ENCODE assay signal across 15 cellular contexts in the genomic region with DNA sequence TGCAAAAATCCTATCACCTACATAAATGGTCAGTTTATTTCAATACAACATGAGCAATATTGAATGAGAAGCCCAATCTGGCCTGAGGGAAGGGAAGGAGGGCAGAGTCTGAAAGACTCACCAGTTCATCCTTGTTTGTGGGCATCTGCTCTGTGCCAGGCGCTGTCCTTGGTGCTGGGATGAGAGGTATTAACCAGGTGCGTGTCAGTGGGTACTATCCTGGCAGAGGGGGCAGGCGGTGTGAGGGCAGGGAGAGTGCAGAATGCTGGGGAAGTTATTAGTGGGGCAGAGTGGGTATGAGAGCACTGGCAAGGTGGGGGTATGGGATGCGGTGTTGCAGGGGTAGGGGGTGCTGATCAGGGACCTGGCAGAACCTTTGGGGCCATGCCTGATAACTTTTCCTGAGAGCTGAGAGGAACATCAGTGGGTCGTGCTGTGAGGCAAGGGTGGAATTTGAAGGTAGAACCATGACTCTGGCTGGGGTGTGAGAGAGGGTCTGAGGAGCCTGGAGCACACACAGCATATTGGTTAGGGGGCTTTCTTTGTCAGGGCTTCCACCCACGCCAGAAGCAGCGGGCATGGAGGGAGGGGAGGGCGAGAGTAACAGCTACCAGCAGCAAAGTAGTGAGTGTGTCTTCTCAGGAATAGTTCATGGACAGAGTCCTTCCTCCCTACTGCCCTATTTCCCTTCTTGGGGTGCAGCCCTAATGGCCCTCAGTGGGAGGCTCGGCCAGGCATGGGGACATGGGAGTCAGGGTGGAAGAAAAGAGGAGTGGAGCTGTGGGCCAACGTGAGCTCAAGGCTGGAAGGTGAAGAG.
DNase-seq lines count a peak whose midpoint lies in the region; ATAC-seq, FAIRE-seq and TF ChIP-seq lines count a peak whose summit lies in the region.
"Had no signal": no experiment of that assay in that cellular context is flagged by ENCODE, and none has a peak within 500 bp of the region (broad histone marks: within the 10 kb centered on the region; RNA-seq: fewer than 3 reads in every experiment).

No MANE protein-coding gene starts in this region.

- no peak overlapping the region for H3K9ac ChIP-seq in HepG2 (ENCODE audit: insufficient read depth, low read depth, low read length)

- H3K27me3 ChIP-seq in HepG2 (ENCODE audit: control insufficient read depth in 1 of 2, insufficient read depth in 2 of 2, low read length in 2 of 2): peaks cover 6 to 40% of the 10 kb centered on the region in 2 experiments; a peak in 4 of 5 replicates
- H3K27me3 ChIP-seq: MG63, tibial artery had no signal

- WGBS in HepG2 (ENCODE audit: low lambda C conversion rate): 16% methylated on average over 10 of the region's 10 CpGs

- CTCF ChIA-PET in HepG2 (lab: Yijun Ruan, JAX; ENCODE audit: low intra/inter-chr PET ratio, low total read pairs): no interaction called here

- POLR2A ChIA-PET in HepG2 (lab: Yijun Ruan, JAX): no interaction called here

- TF ChIP-seq EP300 in HepG2 (IDR thresholded peaks at IDR 0.05; ENCODE audit: low read depth in 2 of 2, low read length in 2 of 2) (no peak), HepG2 (CRISPR knock-in tag; IDR thresholded peaks at IDR 0.05; ENCODE audit: borderline replicate concordance) (no peak)

- H3K4me1 ChIP-seq in HepG2 (ENCODE audit: insufficient read depth, low read length): no peaks in the 10 kb centered on the region

- H2AFZ ChIP-seq in HepG2 (ENCODE audit: low read length): no peak overlapping the region

- DNase-seq in DMS53 (lab: John Stamatoyannopoulos, UW): peak; percentile 12
- no peak for DNase-seq in DMS53 treated with DMSO at 0.1 percent for 48 hours (lab: John Stamatoyannopoulos, UW; ENCODE audit: unreplicated experiment)
- DNase-seq in M059J (ENCODE audit: low read depth): peak; percentile 62
- DNase-seq in astrocyte of the hippocampus (ENCODE audit: low read depth, low spot score): peak; percentile 56
- no peak for DNase-seq in HepG2 (ENCODE audit: low spot score)
- no peak for DNase-seq in hepatic stellate cell (ENCODE audit: low spot score)
- DNase-seq in NCI-H128 (lab: John Stamatoyannopoulos, UW; ENCODE audit: unreplicated experiment): no peak
- DNase-seq: 8988T, activated gamma-delta T cell treated with Interleukin-2 at 50 U/mL for 16 hours, MG63, NCI-H510A treated with DMSO at 0.1 percent for 48 hours, small intestine, tibial artery had no signal

- no peaks in the 10 kb centered on the region for H4K20me1 ChIP-seq in HepG2 (ENCODE audit: insufficient read depth, low read length)

- H3K4me2 ChIP-seq in HepG2 (ENCODE audit: low read depth, low read length): no peak overlapping the region

- H3K79me2 ChIP-seq in HepG2 (ENCODE audit: insufficient read depth, low read length): no peaks in the 10 kb centered on the region

- FAIRE-seq in HepG2 (lab: Jason Lieb, UNC): no peak
- FAIRE-seq: islet of Langerhans, small intestine had no signal

- ATAC-seq in HepG2 (no peak), HG03045 (IDR thresholded peaks at IDR 0.05; ENCODE audit: unreplicated experiment) (no peak)

- no peaks in the 10 kb centered on the region for H3K9me3 ChIP-seq in HepG2 (ENCODE audit: low read length)
- H3K9me3 ChIP-seq: MG63 had no signal

- no peak for TF ChIP-seq CTCF in HepG2 (CRISPR knock-in tag; IDR thresholded peaks at IDR 0.05)

- in situ Hi-C loops in HepG2 (cut with HindIII; ENCODE audit: extremely low pct_ligation_motif_present, low pct_unique_long_range_greater_than_20kb): no loop called here

- no peaks in the 10 kb centered on the region for H3K36me3 ChIP-seq in HepG2 (replicated peaks in 1 of 2; ENCODE audit: control insufficient read depth in 1 of 2, insufficient read depth in 2 of 2, low read length in 2 of 2)
- H3K36me3 ChIP-seq: MG63, tibial artery had no signal

- no peak overlapping the region for H3K27ac ChIP-seq in HepG2 (ENCODE audit: extremely low read length, insufficient read depth, low read length)
- H3K27ac ChIP-seq: tibial artery had no signal

- no TSS peak for BruUV-seq in HepG2 (replicated peaks; lab: Mats Ljungman, UMichigan)

- no peak overlapping the region for H3K4me3 ChIP-seq in HepG2 (replicated peaks in 1 of 3; ENCODE audit: insufficient read depth in 1 of 3, low read depth in 2 of 3, low read length in 3 of 3)
- H3K4me3 ChIP-seq: MG63, tibial artery had no signal

- TF ChIP-seq RAD21 in HepG2 (CRISPR knock-in tag; IDR thresholded peaks at IDR 0.05): no peak

- intact Hi-C loops in HepG2 (cut with micrococcal nuclease; ENCODE audit: unreplicated experiment): no loop called here

- TF ChIP-seq POLR2A in HepG2 (IDR thresholded peaks at IDR 0.05; ENCODE audit: insufficient read depth in 1 of 2, low read depth in 2 of 2, low read length in 2 of 2): no peak

TF ChIP-seq in HepG2, 621 proteins besides CTCF, POLR2A, EP300 and RAD21:
- TF ChIP-seq ATF6 (CRISPR knock-in tag; conservative IDR thresholded peaks at IDR 0.05) (no peak), SALL1 (CRISPR knock-in tag; IDR thresholded peaks at IDR 0.05) (no peak), REST (IDR thresholded peaks at IDR 0.05; ENCODE audit: borderline replicate concordance in 1 of 2, low read depth in 1 of 2, low read length in 2 of 2) (peak; percentile 83 to 93), HNRNPL (IDR thresholded peaks at IDR 0.05; ENCODE audit: low read depth, low read length) (0 out of 2 replicates have a peak, but pooled peaks have one; percentile 24), ZNF883 (CRISPR knock-in tag; IDR thresholded peaks at IDR 0.05; ENCODE audit: not compliant biosample characterization) (no peak), MIER2 (CRISPR knock-in tag; IDR thresholded peaks at IDR 0.05) (peak; percentile 92)

Comparison
In these comparisons a context has a peak if more than half of its experiments do, and no peak if none do; other contexts are left out.
1. DNase-seq: peak in DMS53 (single experiment), M059J (single experiment) and astrocyte of the hippocampus (single experiment); none in DMS53 treated with DMSO at 0.1 percent for 48 hours (single experiment), HepG2 (single experiment), hepatic stellate cell (single experiment) and NCI-H128 (single experiment).